Comparison of ENCODE assay signal across 9 cellular contexts in the genomic region with DNA sequence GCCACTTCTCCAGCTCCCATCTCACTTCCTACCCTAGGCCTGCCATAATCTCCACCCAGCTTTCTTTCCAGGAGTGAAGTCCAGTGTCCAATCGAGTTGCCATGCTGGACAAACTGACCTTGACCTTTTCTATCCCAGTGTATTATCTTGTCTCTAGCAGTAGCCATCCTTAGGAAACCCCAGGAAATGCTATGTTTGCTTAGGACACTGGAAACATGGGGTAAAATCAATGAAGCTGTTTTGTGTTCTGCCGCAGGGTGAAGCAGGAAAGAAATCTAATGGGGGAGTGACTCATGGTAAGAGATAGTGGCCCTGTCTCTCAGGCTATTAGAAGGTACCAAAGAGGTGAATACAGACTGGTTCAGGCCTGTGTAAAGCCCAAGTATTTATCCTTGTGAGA.
"Had no signal": no experiment of that assay in that cellular context is flagged by ENCODE, and none has a peak within 500 bp of the region (broad histone marks: within the 10 kb centered on the region; RNA-seq: fewer than 3 reads in every experiment).

No MANE protein-coding gene starts in this region.

- H2AFZ ChIP-seq: GM23338 had no signal

- H3K4me3 ChIP-seq: GM23338, K562 had no signal

- H3K4me2 ChIP-seq: GM23338 had no signal

- ATAC-seq: GM23338, K562 had no signal

- DNase-seq: H9, HCEC 1CT, IMR-90, KG1 had no signal

- FAIRE-seq: H1, H54, HTR-8/SVneo, K562 had no signal
